ENCODE assay signal across 16 cellular contexts in the genomic region with DNA sequence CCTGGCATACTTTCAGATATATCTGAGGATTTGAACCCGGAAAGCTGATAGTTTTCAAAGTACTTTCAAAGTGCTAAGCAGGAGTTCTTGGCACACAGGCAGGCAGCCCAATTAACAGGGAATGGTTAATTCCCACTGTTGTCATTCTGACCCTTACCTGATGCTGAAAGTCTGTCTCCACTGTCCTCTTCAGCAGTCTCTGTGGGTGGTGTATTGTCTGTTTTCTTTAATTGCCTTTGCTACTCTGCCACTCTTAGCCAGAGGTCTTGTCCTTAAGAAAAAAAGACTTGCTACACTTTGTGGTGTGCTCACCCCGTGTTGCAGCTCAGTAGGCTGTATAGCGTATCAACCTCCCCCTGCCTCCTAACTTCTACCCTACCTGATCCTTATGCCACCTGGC.
DNase-seq lines count a peak whose midpoint lies in the region; ATAC-seq and TF ChIP-seq lines count a peak whose summit lies in the region.
"Had no signal": no experiment of that assay in that cellular context is flagged by ENCODE, and none has a peak within 500 bp of the region (broad histone marks: within the 10 kb centered on the region; RNA-seq: fewer than 3 reads in every experiment).

No MANE protein-coding gene starts in this region.

- TF ChIP-seq CTCF in GM23338 (conservative IDR thresholded peaks at IDR 0.05; ENCODE audit: low read depth in 2 of 2) (no peak), tibial artery (IDR thresholded peaks at IDR 0.05) (no peak)

- H3K36me3 ChIP-seq in GM23338 (ENCODE audit: insufficient read depth) (peaks cover 14% of the 10 kb centered on the region), mesenchymal stem cell (ENCODE audit: control insufficient read depth in 1 of 2, insufficient read depth in 2 of 2, low read depth in 1 of 2, low read length in 2 of 2) (peaks cover 3 to 27% of the 10 kb centered on the region in 2 experiments), trophoblast cell (ENCODE audit: control insufficient read depth in 1 of 2, insufficient read depth in 2 of 2, low read length in 2 of 2) (peaks cover 2 to 6% of the 10 kb centered on the region in 2 experiments), tibial artery (peaks cover 0 to 19% (median 13%) of the 10 kb centered on the region in 3 donors)

- WGBS in mesenchymal stem cell, result 92% methylated on average over 1 of the region's 3 CpGs
- WGBS in trophoblast cell (ENCODE audit: extremely low coverage, insufficient coverage, insufficient read length), result no CpG with 5 or more reads among the region's 3 CpGs

- H2AK5ac ChIP-seq in mesenchymal stem cell (ENCODE audit: low read length, severe bottlenecking) (peak overlapping the region; percentile 82), trophoblast cell (ENCODE audit: low read length) (peak overlapping the region; percentile 44)

- DNase-seq in GM23338 (ENCODE audit: low spot score) (no peak), NCI-H69 (lab: John Stamatoyannopoulos, UW) (peak; percentile 54), mesenchymal stem cell (no peak), trophoblast cell (no peak), tibial artery (no peak), mesenteric fat pad (ENCODE audit: low spot score) (no peak)
- DNase-seq: 8988T; CD4-positive, alpha-beta memory T cell; DMS153; DMS79; GDM1; GM23248; HCEC 1CT had no signal

- H3K4me1 Mint-ChIP-seq in GM23338, result peaks cover 3% of the 10 kb centered on the region; the same call in 2 of the 3 replicates
- H3K4me1 Mint-ChIP-seq: CD14-positive monocyte had no signal

- H3K79me1 ChIP-seq in mesenchymal stem cell (replicated peaks; ENCODE audit: low read length, poor library complexity, severe bottlenecking) (peaks cover 13% of the 10 kb centered on the region), trophoblast cell (ENCODE audit: low read length) (peaks cover 7% of the 10 kb centered on the region)

- H4K12ac ChIP-seq in trophoblast cell (ENCODE audit: low read depth, low read length), result no peak overlapping the region

- peaks cover 16% of the 10 kb centered on the region for H3K36me3 Mint-ChIP-seq in GM23338 (ENCODE audit: low read depth)

- H3K14ac ChIP-seq in mesenchymal stem cell (ENCODE audit: low read length in 2 of 2) (peak overlapping the region in 1 of 2 experiments; percentile 76), trophoblast cell (ENCODE audit: low read length) (no peak overlapping the region)

- H3K27me3 ChIP-seq in GM23338 (ENCODE audit: insufficient read depth) (no peaks in the 10 kb centered on the region), mesenchymal stem cell (ENCODE audit: control insufficient read depth in 1 of 2, insufficient read depth in 1 of 2, low read length in 2 of 2) (no peaks in the 10 kb centered on the region), trophoblast cell (ENCODE audit: insufficient read depth, low read length) (no peaks in the 10 kb centered on the region), tibial artery (no peaks in the 10 kb centered on the region)
- H3K27me3 ChIP-seq: BLaER1 had no signal

- ATAC-seq in GM23338 (peak; percentile 82), GM19395 (IDR thresholded peaks at IDR 0.05; ENCODE audit: unreplicated experiment) (no peak)

- H2BK120ac ChIP-seq in mesenchymal stem cell (ENCODE audit: low read depth, low read length) (no peak overlapping the region), trophoblast cell (ENCODE audit: insufficient read depth, low read length, poor library complexity) (no peak overlapping the region)

- intact Hi-C loops in tibial artery (cut with DNase I; ENCODE audit: low total_unique reads), result no loop called here

- peaks cover 8% of the 10 kb centered on the region; the same call in 1 of the 2 replicates for H4K20me1 ChIP-seq in GM23338 (replicated peaks; ENCODE audit: insufficient read depth)

- H3K18ac ChIP-seq in mesenchymal stem cell (ENCODE audit: low read depth in 1 of 2, low read length in 2 of 2) (peak overlapping the region; percentile 19 to 80), trophoblast cell (ENCODE audit: low read length) (no peak overlapping the region)

- no peak overlapping the region for H4K91ac ChIP-seq in mesenchymal stem cell (ENCODE audit: low read length)
- H4K91ac ChIP-seq in trophoblast cell (ENCODE audit: low read depth, low read length), result no peak overlapping the region

- H3K9me3 Mint-ChIP-seq in GM23338, result no peaks in the 10 kb centered on the region
- H3K9me3 Mint-ChIP-seq: CD4-positive, alpha-beta memory T cell had no signal

- H3K4me3 ChIP-seq in GM23338 (no peak overlapping the region), mesenchymal stem cell (ENCODE audit: insufficient read depth in 1 of 2, low read depth in 1 of 2, low read length in 2 of 2) (no peak overlapping the region), trophoblast cell (ENCODE audit: low read depth, low read length) (no peak overlapping the region), tibial artery (no peak overlapping the region)
- H3K4me3 ChIP-seq: BLaER1, GM23248 had no signal

- peak overlapping the region in 1 of 2 experiments; percentile 26 for H3K4ac ChIP-seq in mesenchymal stem cell (ENCODE audit: low read depth in 1 of 2, low read length in 2 of 2)
- no peak overlapping the region for H3K4ac ChIP-seq in trophoblast cell (ENCODE audit: low read depth, low read length)

- no peaks in the 10 kb centered on the region for H3K9me2 ChIP-seq in GM23338 (ENCODE audit: insufficient read depth)

- H2BK5ac ChIP-seq in mesenchymal stem cell (ENCODE audit: low read depth, low read length, poor library complexity, severe bottlenecking), result no peak overlapping the region
- no peak overlapping the region for H2BK5ac ChIP-seq in trophoblast cell (ENCODE audit: low read depth, low read length, poor library complexity)

- no peak overlapping the region for H2BK15ac ChIP-seq in mesenchymal stem cell (ENCODE audit: low read depth, poor library complexity, severe bottlenecking)

- H2BK12ac ChIP-seq in mesenchymal stem cell (ENCODE audit: low read length in 2 of 2), result peak overlapping the region; percentile 63 to 92
- peak overlapping the region; percentile 15 for H2BK12ac ChIP-seq in trophoblast cell (ENCODE audit: low read length)

- peak overlapping the region in 1 of 2 experiments; percentile 20 for H3K23ac ChIP-seq in mesenchymal stem cell (ENCODE audit: low read length in 2 of 2)
- no peak overlapping the region for H3K23ac ChIP-seq in trophoblast cell (ENCODE audit: low read length)

- H4K8ac ChIP-seq in mesenchymal stem cell (ENCODE audit: low read length) (peak overlapping the region; percentile 4), trophoblast cell (ENCODE audit: low read depth, low read length) (no peak overlapping the region)

- H3K4me3 Mint-ChIP-seq in GM23338, result no peak overlapping the region
- H3K4me3 Mint-ChIP-seq: CD14-positive monocyte; CD4-positive, alpha-beta memory T cell had no signal

- H3K9me3 ChIP-seq in mesenchymal stem cell (ENCODE audit: control insufficient read depth, low read length) (no peaks in the 10 kb centered on the region), trophoblast cell (ENCODE audit: insufficient read depth, low read depth, low read length) (no peaks in the 10 kb centered on the region), tibial artery (no peaks in the 10 kb centered on the region)
- H3K9me3 ChIP-seq: BLaER1 had no signal

- no peak overlapping the region for H3K27ac Mint-ChIP-seq in GM23338

- H2AFZ ChIP-seq in GM23338, result no peak overlapping the region
- no peak overlapping the region for H2AFZ ChIP-seq in mesenchymal stem cell (ENCODE audit: low read depth, low read length)
- H2AFZ ChIP-seq in trophoblast cell (ENCODE audit: insufficient read depth, low read length, poor library complexity), result no peak overlapping the region
- H2AFZ ChIP-seq: GM23248 had no signal

- H3K27ac ChIP-seq in GM23338 (ENCODE audit: low read depth) (no peak overlapping the region), mesenchymal stem cell (ENCODE audit: low read length, poor library complexity, severe bottlenecking) (no peak overlapping the region), trophoblast cell (ENCODE audit: low read depth, low read length) (no peak overlapping the region), tibial artery (no peak overlapping the region)
- H3K27ac ChIP-seq: BLaER1, GM23248 had no signal

- H3K79me2 ChIP-seq in GM23338 (replicated peaks; ENCODE audit: insufficient read depth) (0 out of 2 replicates have a peak, but pooled peaks cover 9% of the 10 kb centered on the region), trophoblast cell (ENCODE audit: control insufficient read depth, insufficient read depth, low read length, poor library complexity) (no peaks in the 10 kb centered on the region)

- H3K9ac ChIP-seq in mesenchymal stem cell (ENCODE audit: low read length) (no peak overlapping the region), trophoblast cell (ENCODE audit: low read length) (no peak overlapping the region)
- H3K9ac ChIP-seq: BLaER1, GM23248 had no signal

- no peaks in the 10 kb centered on the region for H3F3A ChIP-seq in GM23338 (replicated peaks; ENCODE audit: low read depth)

- H3K27me3 Mint-ChIP-seq in GM23338 (ENCODE audit: insufficient read depth, low read depth, poor library complexity), result peaks cover 1% of the 10 kb centered on the region
- H3K27me3 Mint-ChIP-seq: CD4-positive, alpha-beta memory T cell had no signal

- no peak overlapping the region for H3K4me2 ChIP-seq in GM23338
- no peak overlapping the region for H3K4me2 ChIP-seq in mesenchymal stem cell (ENCODE audit: low read length, poor library complexity, severe bottlenecking)
- H3K4me2 ChIP-seq in trophoblast cell (ENCODE audit: low read length), result no peak overlapping the region
- H3K4me2 ChIP-seq: BLaER1 had no signal

- H3K4me1 ChIP-seq in GM23338 (ENCODE audit: insufficient read depth) (no peaks in the 10 kb centered on the region), mesenchymal stem cell (ENCODE audit: control insufficient read depth, insufficient read depth, low read depth, low read length) (peaks cover 5% of the 10 kb centered on the region), trophoblast cell (ENCODE audit: control insufficient read depth in 1 of 2, insufficient read depth in 2 of 2, low read length in 2 of 2) (peaks cover 5 to 18% of the 10 kb centered on the region in 2 experiments), tibial artery (peaks cover 0 to 14% (median 0%) of the 10 kb centered on the region in 4 donors)
- H3K4me1 ChIP-seq: BLaER1 had no signal

TF ChIP-seq in GM23338, 12 proteins besides CTCF, POLR2A, EP300 and RAD21 (continues in another document):
- TF ChIP-seq ZNF114 (CRISPR knock-in tag; IDR thresholded peaks at IDR 0.05), result no peak
